In the genomic region with DNA sequence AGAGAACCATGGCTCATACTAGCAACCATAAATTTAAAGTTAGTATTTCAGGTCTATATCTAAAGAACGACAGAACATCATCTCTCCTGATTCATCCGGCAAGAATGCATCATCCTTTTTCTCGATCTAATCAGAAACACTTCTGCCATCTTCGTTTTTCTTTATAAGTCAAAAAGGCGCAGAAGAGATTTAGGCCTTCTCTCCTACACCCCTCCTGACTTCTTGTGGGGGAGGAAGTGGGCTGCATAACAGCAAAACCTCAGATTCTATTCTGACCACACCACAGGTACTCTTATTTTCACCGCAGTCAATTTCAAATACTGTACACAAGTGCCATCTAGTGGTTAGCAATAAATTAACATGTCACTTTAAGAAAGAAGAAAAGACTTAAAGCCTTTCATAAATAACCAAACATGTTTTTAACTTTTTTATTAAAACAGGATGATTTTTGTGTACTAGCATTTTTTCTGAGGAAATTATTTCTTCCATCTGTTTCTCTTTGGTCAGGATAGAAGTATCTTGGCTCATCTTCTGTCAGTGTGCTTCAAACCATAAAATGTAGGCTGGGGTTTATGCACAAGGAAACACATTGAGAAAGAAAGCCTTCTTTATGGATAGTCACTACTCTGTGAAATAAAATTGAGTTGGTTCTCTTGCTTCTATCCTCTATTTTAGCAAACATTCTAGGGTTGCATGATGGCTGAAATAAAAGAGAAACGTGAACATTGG, we compare ENCODE assay signal across 8 cellular contexts.
DNase-seq lines count a peak whose midpoint lies in the region; ATAC-seq and TF ChIP-seq lines count a peak whose summit lies in the region.

No MANE protein-coding gene starts in this region.

- H3K9me2 ChIP-seq in MM.1S (replicated peaks; ENCODE audit: insufficient read depth, low read length) = no peaks in the 10 kb centered on the region

- H3K79me2 ChIP-seq in MM.1S (ENCODE audit: low read length) = no peaks in the 10 kb centered on the region

- POLR2A ChIA-PET in HEK293T (lab: Yijun Ruan, JAX) = no interaction called here

- H3K4me1 ChIP-seq in MM.1S (ENCODE audit: low read length) = no peaks in the 10 kb centered on the region

- no peak overlapping the region for H3K4me3 ChIP-seq in GM12865 (ENCODE audit: low read depth, low read length)
- H3K4me3 ChIP-seq in MM.1S (ENCODE audit: low read length) = no peak overlapping the region

- H2AFZ ChIP-seq in MM.1S (ENCODE audit: low read length) = no peak overlapping the region

- H3F3A ChIP-seq in MM.1S (ENCODE audit: insufficient read depth, low read length) = no peaks in the 10 kb centered on the region

- no peaks in the 10 kb centered on the region for H3K9me3 ChIP-seq in MM.1S (replicated peaks; ENCODE audit: insufficient read depth, low read length)

- no peaks in the 10 kb centered on the region for H3K36me3 ChIP-seq in MM.1S (replicated peaks; ENCODE audit: insufficient read depth, low read length)

- TF ChIP-seq CTCF in GM12865 (IDR thresholded peaks at IDR 0.05; ENCODE audit: insufficient read depth, low read depth, low read length, missing control alignments) (peak; percentile 44), MM.1S (IDR thresholded peaks at IDR 0.05; ENCODE audit: low read length) (peak; percentile 67)

- no peak overlapping the region for H3K9ac ChIP-seq in MM.1S (ENCODE audit: low read length)

- DNase-seq in AG08396 (ENCODE audit: low spot score) (peak; percentile 39), GM12865 (ENCODE audit: low read depth) (peak; percentile 85), HEK293T (ENCODE audit: extremely low spot score) (peak; percentile 15), MM.1S (peak; percentile 75), dedifferentiated amniotic fluid mesenchymal stem cell (ENCODE audit: extremely low spot score) (peak; percentile 54), middle frontal gyrus (ENCODE audit: extremely low spot score, low spot score) (peak; percentile 13), NCI-H187 (lab: John Stamatoyannopoulos, UW) (no peak)

- peak; percentile 89 for ATAC-seq in SK-N-SH treated with all-trans-retinoic acid at 6 μM for 48 hours

- CTCF ChIA-PET in HEK293T (lab: Yijun Ruan, JAX) = no interaction called here

- H4K20me1 ChIP-seq in MM.1S (ENCODE audit: insufficient read depth, low read length) = no peaks in the 10 kb centered on the region

- H3K27ac ChIP-seq in MM.1S (ENCODE audit: low read length) = no peak overlapping the region

- no peaks in the 10 kb centered on the region for H3K27me3 ChIP-seq in MM.1S (replicated peaks; ENCODE audit: insufficient read depth, low read length)

- H3K4me2 ChIP-seq in MM.1S (ENCODE audit: low read depth, low read length) = no peak overlapping the region

TF ChIP-seq in HEK293T, 16 proteins besides CTCF, POLR2A, EP300 and RAD21:
- TF ChIP-seq FOXM1 (IDR thresholded peaks at IDR 0.05; ENCODE audit: borderline replicate concordance) = no peak
- TF ChIP-seq HDGF (IDR thresholded peaks at IDR 0.05; ENCODE audit: borderline replicate concordance) = no peak
- TF ChIP-seq ZNF384 (IDR thresholded peaks at IDR 0.05) = no peak
- TF ChIP-seq L3MBTL2 (conservative IDR thresholded peaks at IDR 0.05) = no peak

TF ChIP-seq in SK-N-SH treated with all-trans-retinoic acid at 6 μM for 48 hours, 23 proteins besides CTCF, POLR2A, EP300 and RAD21:
- TF ChIP-seq SNAI2 (CRISPR knock-in tag; IDR thresholded peaks at IDR 0.05) (no peak), OSR1 (CRISPR knock-in tag; IDR thresholded peaks at IDR 0.05) (no peak), ISL1 (CRISPR knock-in tag; IDR thresholded peaks at IDR 0.05) (0 out of 2 replicates have a peak, but pooled peaks have one; percentile 27)

Comparison
In these comparisons a context has a peak if more than half of its experiments do, and no peak if none do; other contexts are left out.
1. DNase-seq: peak in AG08396 (single experiment), GM12865 (single experiment), HEK293T (single experiment), MM.1S (single experiment), dedifferentiated amniotic fluid mesenchymal stem cell (single experiment) and middle frontal gyrus (single experiment); none in NCI-H187 (0 of 2).